1 cellular context compared by ENCODE assay signal in the genomic region with DNA sequence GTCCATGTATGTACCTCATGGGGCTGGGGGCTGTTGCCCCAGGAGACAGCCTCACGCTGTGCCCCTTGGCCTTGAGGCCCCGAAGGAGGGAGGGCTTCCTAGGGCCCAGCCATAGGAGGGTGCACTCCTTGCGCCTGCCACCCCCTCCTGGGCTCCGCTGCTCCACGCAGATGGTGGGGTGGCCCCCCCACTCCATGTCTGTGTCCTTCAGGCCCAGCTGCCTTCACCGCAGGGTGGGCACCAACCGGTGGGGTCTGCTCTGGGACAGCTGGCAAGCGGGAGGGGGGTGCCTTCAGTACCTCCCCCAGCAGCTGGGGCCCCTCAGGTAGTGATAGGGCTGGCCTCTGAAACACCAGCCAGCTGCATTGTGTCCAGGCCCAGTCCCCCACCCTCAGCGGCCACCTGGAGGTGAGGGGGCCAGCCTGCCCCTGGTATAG.
TF ChIP-seq lines count a peak whose summit lies in the region.

No MANE protein-coding gene starts in this region.

TF ChIP-seq in WTC11, 78 proteins besides CTCF, POLR2A, EP300 and RAD21 (continued from another document):
- TF ChIP-seq, protein P1, sequence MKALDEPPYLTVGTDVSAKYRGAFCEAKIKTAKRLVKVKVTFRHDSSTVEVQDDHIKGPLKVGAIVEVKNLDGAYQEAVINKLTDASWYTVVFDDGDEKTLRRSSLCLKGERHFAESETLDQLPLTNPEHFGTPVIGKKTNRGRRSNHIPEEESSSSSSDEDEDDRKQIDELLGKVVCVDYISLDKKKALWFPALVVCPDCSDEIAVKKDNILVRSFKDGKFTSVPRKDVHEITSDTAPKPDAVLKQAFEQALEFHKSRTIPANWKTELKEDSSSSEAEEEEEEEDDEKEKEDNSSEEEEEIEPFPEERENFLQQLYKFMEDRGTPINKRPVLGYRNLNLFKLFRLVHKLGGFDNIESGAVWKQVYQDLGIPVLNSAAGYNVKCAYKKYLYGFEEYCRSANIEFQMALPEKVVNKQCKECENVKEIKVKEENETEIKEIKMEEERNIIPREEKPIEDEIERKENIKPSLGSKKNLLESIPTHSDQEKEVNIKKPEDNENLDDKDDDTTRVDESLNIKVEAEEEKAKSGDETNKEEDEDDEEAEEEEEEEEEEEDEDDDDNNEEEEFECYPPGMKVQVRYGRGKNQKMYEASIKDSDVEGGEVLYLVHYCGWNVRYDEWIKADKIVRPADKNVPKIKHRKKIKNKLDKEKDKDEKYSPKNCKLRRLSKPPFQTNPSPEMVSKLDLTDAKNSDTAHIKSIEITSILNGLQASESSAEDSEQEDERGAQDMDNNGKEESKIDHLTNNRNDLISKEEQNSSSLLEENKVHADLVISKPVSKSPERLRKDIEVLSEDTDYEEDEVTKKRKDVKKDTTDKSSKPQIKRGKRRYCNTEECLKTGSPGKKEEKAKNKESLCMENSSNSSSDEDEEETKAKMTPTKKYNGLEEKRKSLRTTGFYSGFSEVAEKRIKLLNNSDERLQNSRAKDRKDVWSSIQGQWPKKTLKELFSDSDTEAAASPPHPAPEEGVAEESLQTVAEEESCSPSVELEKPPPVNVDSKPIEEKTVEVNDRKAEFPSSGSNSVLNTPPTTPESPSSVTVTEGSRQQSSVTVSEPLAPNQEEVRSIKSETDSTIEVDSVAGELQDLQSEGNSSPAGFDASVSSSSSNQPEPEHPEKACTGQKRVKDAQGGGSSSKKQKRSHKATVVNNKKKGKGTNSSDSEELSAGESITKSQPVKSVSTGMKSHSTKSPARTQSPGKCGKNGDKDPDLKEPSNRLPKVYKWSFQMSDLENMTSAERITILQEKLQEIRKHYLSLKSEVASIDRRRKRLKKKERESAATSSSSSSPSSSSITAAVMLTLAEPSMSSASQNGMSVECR (CRISPR knock-in tag; IDR thresholded peaks at IDR 0.05; ENCODE audit: borderline replicate concordance) = no peak
- TF ChIP-seq ZNF317 (CRISPR knock-in tag; IDR thresholded peaks at IDR 0.05; ENCODE audit: borderline replicate concordance, low read depth) (no peak), FOXP1 (CRISPR knock-in tag; IDR thresholded peaks at IDR 0.05; ENCODE audit: borderline replicate concordance) (no peak), FOXJ3 (CRISPR knock-in tag; IDR thresholded peaks at IDR 0.05; ENCODE audit: borderline replicate concordance) (no peak), MYBL2 (CRISPR knock-in tag; IDR thresholded peaks at IDR 0.05) (no peak), TCF7 (CRISPR knock-in tag; IDR thresholded peaks at IDR 0.05; ENCODE audit: low read depth) (no peak)
- TF ChIP-seq, protein P2, sequence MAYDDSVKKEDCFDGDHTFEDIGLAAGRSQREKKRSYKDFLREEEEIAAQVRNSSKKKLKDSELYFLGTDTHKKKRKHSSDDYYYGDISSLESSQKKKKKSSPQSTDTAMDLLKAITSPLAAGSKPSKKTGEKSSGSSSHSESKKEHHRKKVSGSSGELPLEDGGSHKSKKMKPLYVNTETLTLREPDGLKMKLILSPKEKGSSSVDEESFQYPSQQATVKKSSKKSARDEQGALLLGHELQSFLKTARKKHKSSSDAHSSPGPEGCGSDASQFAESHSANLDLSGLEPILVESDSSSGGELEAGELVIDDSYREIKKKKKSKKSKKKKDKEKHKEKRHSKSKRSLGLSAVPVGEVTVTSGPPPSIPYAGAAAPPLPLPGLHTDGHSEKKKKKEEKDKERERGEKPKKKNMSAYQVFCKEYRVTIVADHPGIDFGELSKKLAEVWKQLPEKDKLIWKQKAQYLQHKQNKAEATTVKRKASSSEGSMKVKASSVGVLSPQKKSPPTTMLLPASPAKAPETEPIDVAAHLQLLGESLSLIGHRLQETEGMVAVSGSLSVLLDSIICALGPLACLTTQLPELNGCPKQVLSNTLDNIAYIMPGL (CRISPR knock-in tag; IDR thresholded peaks at IDR 0.05) = no peak
- TF ChIP-seq, protein P3, sequence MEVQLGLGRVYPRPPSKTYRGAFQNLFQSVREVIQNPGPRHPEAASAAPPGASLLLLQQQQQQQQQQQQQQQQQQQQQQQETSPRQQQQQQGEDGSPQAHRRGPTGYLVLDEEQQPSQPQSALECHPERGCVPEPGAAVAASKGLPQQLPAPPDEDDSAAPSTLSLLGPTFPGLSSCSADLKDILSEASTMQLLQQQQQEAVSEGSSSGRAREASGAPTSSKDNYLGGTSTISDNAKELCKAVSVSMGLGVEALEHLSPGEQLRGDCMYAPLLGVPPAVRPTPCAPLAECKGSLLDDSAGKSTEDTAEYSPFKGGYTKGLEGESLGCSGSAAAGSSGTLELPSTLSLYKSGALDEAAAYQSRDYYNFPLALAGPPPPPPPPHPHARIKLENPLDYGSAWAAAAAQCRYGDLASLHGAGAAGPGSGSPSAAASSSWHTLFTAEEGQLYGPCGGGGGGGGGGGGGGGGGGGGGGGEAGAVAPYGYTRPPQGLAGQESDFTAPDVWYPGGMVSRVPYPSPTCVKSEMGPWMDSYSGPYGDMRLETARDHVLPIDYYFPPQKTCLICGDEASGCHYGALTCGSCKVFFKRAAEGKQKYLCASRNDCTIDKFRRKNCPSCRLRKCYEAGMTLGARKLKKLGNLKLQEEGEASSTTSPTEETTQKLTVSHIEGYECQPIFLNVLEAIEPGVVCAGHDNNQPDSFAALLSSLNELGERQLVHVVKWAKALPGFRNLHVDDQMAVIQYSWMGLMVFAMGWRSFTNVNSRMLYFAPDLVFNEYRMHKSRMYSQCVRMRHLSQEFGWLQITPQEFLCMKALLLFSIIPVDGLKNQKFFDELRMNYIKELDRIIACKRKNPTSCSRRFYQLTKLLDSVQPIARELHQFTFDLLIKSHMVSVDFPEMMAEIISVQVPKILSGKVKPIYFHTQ (CRISPR knock-in tag; IDR thresholded peaks at IDR 0.05) = no peak
